In the genomic region with DNA sequence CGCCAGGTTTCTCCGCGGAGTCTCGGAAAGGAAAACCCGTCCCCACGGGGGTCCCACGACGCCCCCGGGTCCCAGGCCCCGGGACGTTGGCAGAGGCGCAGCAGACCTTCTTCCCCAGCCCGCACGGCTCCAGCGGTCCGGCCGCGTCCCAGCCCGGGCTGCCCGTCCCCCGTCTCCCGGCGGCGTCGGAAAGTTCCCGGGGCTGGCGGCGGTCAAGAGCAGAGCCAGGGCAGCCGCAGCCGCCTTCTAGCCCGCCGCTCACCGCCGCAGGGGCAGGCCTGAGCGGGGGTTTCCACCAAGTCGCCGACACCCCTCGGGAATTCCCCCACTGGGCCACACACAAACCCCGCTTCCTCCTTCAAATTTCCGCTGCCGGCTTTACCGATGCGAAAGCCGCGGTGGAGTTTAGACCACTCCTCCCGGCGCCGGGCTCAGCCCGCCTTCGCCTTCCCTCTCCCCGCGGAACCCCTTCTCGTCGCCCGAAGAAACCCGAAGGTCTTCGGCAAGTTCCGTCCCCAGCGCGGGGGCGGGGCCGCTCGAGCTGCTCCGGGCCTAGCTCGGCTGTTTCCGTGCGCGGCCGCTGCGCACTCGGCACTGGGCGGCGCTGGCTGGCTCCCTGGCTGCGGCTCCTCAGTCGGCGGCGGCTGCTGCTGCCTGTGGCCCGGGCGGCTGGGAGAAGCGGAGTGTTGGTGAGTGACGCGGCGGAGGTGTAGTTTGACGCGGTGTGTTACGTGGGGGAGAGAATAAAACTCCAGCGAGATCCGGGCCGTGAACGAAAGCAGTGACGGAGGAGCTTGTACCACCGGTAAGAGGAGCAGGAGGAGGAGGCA, we compare ENCODE assay signal across 8 cellular contexts. TPM values are rescaled to one million over a fixed set of nuclear protein-coding genes. Genes with fewer than 3 reads are reported as not detected.
DNase-seq lines count a peak whose midpoint lies in the region; ATAC-seq, FAIRE-seq and TF ChIP-seq lines count a peak whose summit lies in the region.

A gene (plus strand): TSS at position 633 of the 830 bp plus-strand sequence. CDS start 25,674 bp downstream, outside the sequence.

- peak; percentile 88 for ATAC-seq in GM18907 (IDR thresholded peaks at IDR 0.05; ENCODE audit: unreplicated experiment)
- peak; percentile 84 for ATAC-seq in HG03159 (IDR thresholded peaks at IDR 0.05; ENCODE audit: unreplicated experiment)

- no peaks in the 10 kb centered on the region for H3K36me3 ChIP-seq in bronchial epithelial cell (ENCODE audit: control insufficient read depth, insufficient read depth, low read length)

- CTCF ChIA-PET in AG04449 (lab: Yijun Ruan, JAX): interaction anchor here (0.9 to 1.0 kb wide), 4 partner anchors 12 to 55 kb away, joined by 3 to 6 read pairs (median 4); no protein-coding TSS in a partner anchor

- TF ChIP-seq CTCF in AG04449 (IDR thresholded peaks at IDR 0.05; ENCODE audit: insufficient read depth, low read length, missing control alignments) (peak; percentile 29), WI38 (IDR thresholded peaks at IDR 0.05; ENCODE audit: low read depth, low read length) (no peak), bronchial epithelial cell (IDR thresholded peaks at IDR 0.05; ENCODE audit: insufficient read depth, low read length, severe bottlenecking) (no peak)

- no peak for FAIRE-seq in bronchial epithelial cell (lab: Jason Lieb, UNC)

- no peaks in the 10 kb centered on the region for H3K27me3 ChIP-seq in bronchial epithelial cell (ENCODE audit: control insufficient read depth, insufficient read depth, low read length)

- DNase-seq in AG04449 (ENCODE audit: low read depth, low spot score): peak; percentile 92
- DNase-seq in NCI-H2227 treated with DMSO at 0.1 percent for 48 hours (lab: John Stamatoyannopoulos, UW): peak; percentile 99
- peak; percentile 93 for DNase-seq in bronchial epithelial cell (ENCODE audit: low read depth)
- peak; percentile 98 for DNase-seq in iPS-NIHi7 (ENCODE audit: extremely low spot score)
- peak; percentile 97 for DNase-seq in smooth muscle cell of the brain vasculature (ENCODE audit: low read depth, low spot score)

- POLR2A ChIA-PET in AG04449 (lab: Yijun Ruan, JAX): interaction anchor here (0.5 to 2.1 kb wide), 22 partner anchors 9 to 1326 kb away, joined by 3 to 18 read pairs (median 4); a partner anchor contains a TSS

- H3K4me3 ChIP-seq in AG04449 (ENCODE audit: low read depth, low read length) (peak within 1 kb of the TSS; percentile 97), WI38 (ENCODE audit: low read depth, low read length) (peak within 1 kb of the TSS; percentile 95), bronchial epithelial cell (ENCODE audit: low read depth, low read length) (peak within 1 kb of the TSS; percentile 92)

RNA-seq across cellular contexts. Expression of the gene that starts here (rescaled TPM):
- total RNA-seq in bronchial epithelial cell: 28.3 and 36.9 TPM in 2 replicates

Comparison
In these comparisons a context has a peak if more than half of its experiments do, and no peak if none do; other contexts are left out.
1. Peak in every context shown above with its lines: DNase-seq, ATAC-seq and H3K4me3 ChIP-seq.